ENCODE assay signal across 29 cellular contexts in the genomic region with DNA sequence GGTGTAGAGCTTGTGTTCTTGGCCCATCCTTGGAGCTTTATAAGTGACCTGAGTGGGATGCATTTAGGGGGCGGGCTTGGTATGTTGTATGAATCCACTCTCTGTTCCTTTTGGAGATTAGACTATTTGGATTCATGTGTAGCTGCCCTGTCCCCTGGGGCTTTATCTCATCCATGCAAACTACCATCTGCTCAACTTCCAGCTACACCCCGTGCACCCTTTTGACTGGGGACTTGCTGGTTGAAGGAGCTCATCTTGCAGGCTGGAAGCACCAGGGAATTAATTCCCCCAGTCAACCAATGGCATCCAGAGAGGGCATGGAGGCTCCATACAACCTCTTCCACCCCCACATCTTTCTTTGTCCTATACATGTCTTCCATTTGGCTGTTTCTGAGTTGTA. TPM values are rescaled to one million over a fixed set of nuclear protein-coding genes. Genes with fewer than 3 reads are reported as not detected.
"Had no signal": no experiment of that assay in that cellular context is flagged by ENCODE, and none has a peak within 500 bp of the region (broad histone marks: within the 10 kb centered on the region; RNA-seq: fewer than 3 reads in every experiment).

No MANE protein-coding gene starts in this region.

- H3K27ac Mint-ChIP-seq: activated CD8-positive, alpha-beta T cell treated with anti-CD3 and anti-CD28 coated beads, Interleukin-2, amount 10 ng/mL, durations not matched to agents 7 days and 5 days; activated naive CD4-positive, alpha-beta T cell treated with anti-CD3 and anti-CD28 coated beads for 36 hours; activated naive CD8-positive, alpha-beta T cell; brain; T-cell had no signal

- H3K36me3 Mint-ChIP-seq: activated naive CD8-positive, alpha-beta T cell; brain; T-cell had no signal

- H3K4me3 ChIP-seq: SK-N-MC had no signal

- H3K4me3 Mint-ChIP-seq: activated CD8-positive, alpha-beta T cell treated with anti-CD3 and anti-CD28 coated beads, Interleukin-2, amount 10 ng/mL, durations not matched to agents 7 days and 5 days; activated naive CD4-positive, alpha-beta T cell treated with anti-CD3 and anti-CD28 coated beads for 36 hours; activated naive CD8-positive, alpha-beta T cell; brain; central memory CD8-positive, alpha-beta T cell; T-cell had no signal

- H3K27ac ChIP-seq: SK-N-MC had no signal

- H3K27me3 Mint-ChIP-seq: central memory CD8-positive, alpha-beta T cell had no signal

- H3K4me1 Mint-ChIP-seq: brain had no signal

- H3K9me3 Mint-ChIP-seq: activated naive CD4-positive, alpha-beta T cell treated with anti-CD3 and anti-CD28 coated beads for 36 hours; brain; central memory CD8-positive, alpha-beta T cell; T-cell had no signal

- DNase-seq: activated CD4-positive, alpha-beta T cell treated with anti-CD3 and anti-CD28 coated beads for 48 hours; activated CD4-positive, alpha-beta T cell treated with anti-CD3 and anti-CD28 coated beads, Interleukin-2, amount 50 U/mL, for 4 hours; activated CD8-positive, alpha-beta memory T cell treated with anti-CD3 and anti-CD28 coated beads, Interleukin-2, amount 50 U/mL, for 48 hours; activated CD8-positive, alpha-beta T cell treated with anti-CD3 and anti-CD28 coated beads, Interleukin-2, amount 10 ng/mL, durations not matched to agents 7 days and 5 days; activated effector memory CD4-positive, alpha-beta T cell treated with anti-CD3 and anti-CD28 coated beads, Interleukin-2, amount 50 U/mL, for 16 hours; activated naive CD4-positive, alpha-beta T cell treated with anti-CD3 and anti-CD28 coated beads for 36 hours; activated T-cell treated with anti-CD3 and anti-CD28 coated beads, Interleukin-2, amount 50 U/mL, for 1 hour; amygdala; Karpas-422; MM.1S; NCI-H1105; NCI-H1436 treated with DMSO at 0.1 percent for 48 hours; NCI-H1930; NCI-H345; NCI-H510A; NK-92 treated with Interleukin-12 subunit alpha and Interleukin-12 subunit beta, amount 100 ng/mL, for 24 hours; OCI-M1; RPMI8226; T-cell; T-helper 2 cell; T1000 had no signal

- ATAC-seq: activated CD4-positive, CD25-positive, alpha-beta regulatory T cell treated with anti-CD3 and anti-CD28 coated beads, Interleukin-2, amount 50 U/mL, for 24 hours; activated CD8-positive, alpha-beta T cell treated with anti-CD3 and anti-CD28 coated beads, Interleukin-2, amount 10 ng/mL, durations not matched to agents 7 days and 5 days; Panc1; Right ventricle myocardium inferior; T-cell had no signal

RNA-seq across cellular contexts. Expression of a gene that starts 6.1 kb away (rescaled TPM):
- total RNA-seq: activated CD8-positive, alpha-beta T cell treated with anti-CD3 and anti-CD28 coated beads, Interleukin-2, amount 10 ng/mL, durations not matched to agents 7 days and 5 days; activated naive CD4-positive, alpha-beta T cell treated with anti-CD3 and anti-CD28 coated beads for 36 hours; astrocyte; Right ventricle myocardium inferior had no signal

RNA-seq across cellular contexts. Expression of a gene that starts 21.8 kb away (rescaled TPM):
- total RNA-seq: activated CD8-positive, alpha-beta T cell treated with anti-CD3 and anti-CD28 coated beads, Interleukin-2, amount 10 ng/mL, durations not matched to agents 7 days and 5 days; activated naive CD4-positive, alpha-beta T cell treated with anti-CD3 and anti-CD28 coated beads for 36 hours; astrocyte had no signal

RNA-seq across cellular contexts. Expression of a gene that starts 37.3 kb away (rescaled TPM):
- total RNA-seq: activated CD8-positive, alpha-beta T cell treated with anti-CD3 and anti-CD28 coated beads, Interleukin-2, amount 10 ng/mL, durations not matched to agents 7 days and 5 days; activated naive CD4-positive, alpha-beta T cell treated with anti-CD3 and anti-CD28 coated beads for 36 hours; astrocyte; T-cell had no signal
